14 cellular contexts compared by ENCODE assay signal in the genomic region with DNA sequence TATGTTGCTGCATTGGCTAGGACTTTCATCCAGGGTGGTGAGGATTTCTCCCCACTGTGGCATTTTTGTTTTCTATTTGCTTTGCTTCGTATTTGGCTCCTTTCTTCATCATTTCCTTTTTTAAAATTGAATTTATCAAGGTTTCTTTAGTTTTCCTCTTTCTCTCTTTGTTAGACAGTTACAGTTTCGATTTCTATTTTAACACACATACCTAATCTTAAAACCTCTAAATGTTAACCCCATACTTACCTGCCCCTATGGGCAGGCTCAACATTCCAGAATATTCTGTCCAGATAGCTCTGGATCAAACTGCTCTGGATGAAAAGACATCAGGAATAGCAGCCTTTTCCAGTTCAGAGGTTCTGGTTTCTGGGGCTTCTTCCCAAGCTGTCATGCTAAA. TPM values are rescaled to one million over a fixed set of nuclear protein-coding genes. Genes with fewer than 3 reads are reported as not detected.
DNase-seq lines count a peak whose midpoint lies in the region; ATAC-seq and TF ChIP-seq lines count a peak whose summit lies in the region.
"Had no signal": no experiment of that assay in that cellular context is flagged by ENCODE, and none has a peak within 500 bp of the region (broad histone marks: within the 10 kb centered on the region; RNA-seq: fewer than 3 reads in every experiment).

No MANE protein-coding gene starts in this region.

- H3K27me3 ChIP-seq in MM.1S (replicated peaks; ENCODE audit: insufficient read depth, low read length) = no peaks in the 10 kb centered on the region
- no peaks in the 10 kb centered on the region for H3K27me3 ChIP-seq in naive thymus-derived CD4-positive, alpha-beta T cell (ENCODE audit: control insufficient read depth in 2 of 2, insufficient read depth in 2 of 2, low read length in 2 of 2)
- H3K27me3 ChIP-seq: right lobe of liver, thyroid gland had no signal

- CTCF ChIA-PET in naive thymus-derived CD4-positive, alpha-beta T cell (lab: Charles Lee) = interaction anchor here (1.2 to 1.4 kb wide), 2 partner anchors 17 to 86 kb away, joined by 4 read pairs; no protein-coding TSS in a partner anchor

- H3K36me3 Mint-ChIP-seq in T-helper 1 cell treated with Interleukin-12 subunit alpha and Interleukin-12 subunit beta and Interleukin-4 antibody, amounts not matched to agents 30 μg/mL and 1 μg/mL, for 36 hours (ENCODE audit: low read depth) = peaks cover 2% of the 10 kb centered on the region
- H3K36me3 Mint-ChIP-seq in naive thymus-derived CD4-positive, alpha-beta T cell = peaks cover 0 to 14% (median 0%) of the 10 kb centered on the region in 5 donors

- H3K9me2 ChIP-seq in MM.1S (replicated peaks; ENCODE audit: insufficient read depth, low read length) = no peaks in the 10 kb centered on the region

- no peak for DNase-seq in T-helper 1 cell
- peak; percentile 64 for DNase-seq in MM.1S
- peak in 4 of 9 donors; percentile 12 to 28 (median 13) for DNase-seq in naive thymus-derived CD4-positive, alpha-beta T cell
- no peak for DNase-seq in substantia nigra (lab: John Stamatoyannopoulos, UW)
- DNase-seq in HK-2 (ENCODE audit: unreplicated experiment) = no peak
- no peak for DNase-seq in SHP77 treated with DMSO at 0.1 percent for 48 hours (lab: John Stamatoyannopoulos, UW)
- DNase-seq: anterior cingulate cortex, right lobe of liver, thyroid gland had no signal

- TF ChIP-seq CTCF in MM.1S (IDR thresholded peaks at IDR 0.05; ENCODE audit: low read length) = no peak

- H3K4me3 Mint-ChIP-seq in T-helper 1 cell treated with Interleukin-12 subunit alpha and Interleukin-12 subunit beta and Interleukin-4 antibody, amounts not matched to agents 30 μg/mL and 1 μg/mL, for 36 hours = peak overlapping the region; percentile 84
- H3K4me3 Mint-ChIP-seq in naive thymus-derived CD4-positive, alpha-beta T cell = peak overlapping the region; percentile 71 to 93 (median 84)

- peaks cover 28% of the 10 kb centered on the region for H3K4me1 Mint-ChIP-seq in T-helper 1 cell treated with Interleukin-12 subunit alpha and Interleukin-12 subunit beta and Interleukin-4 antibody, amounts not matched to agents 30 μg/mL and 1 μg/mL, for 36 hours (ENCODE audit: low read depth)
- peaks cover 15 to 45% (median 37%) of the 10 kb centered on the region in 7 donors for H3K4me1 Mint-ChIP-seq in naive thymus-derived CD4-positive, alpha-beta T cell

- peaks cover 26% of the 10 kb centered on the region for H3K4me1 ChIP-seq in MM.1S (ENCODE audit: low read length)
- H3K4me1 ChIP-seq in naive thymus-derived CD4-positive, alpha-beta T cell (ENCODE audit: control insufficient read depth in 2 of 2, insufficient read depth in 2 of 2, low read length in 2 of 2) = peaks cover 5 to 19% of the 10 kb centered on the region in 2 donors
- H3K4me1 ChIP-seq: right lobe of liver had no signal

- no peaks in the 10 kb centered on the region for H3K79me2 ChIP-seq in MM.1S (ENCODE audit: low read length)

- POLR2A ChIA-PET in naive thymus-derived CD4-positive, alpha-beta T cell (lab: Charles Lee) = interaction anchor here (0.6 to 1.7 kb wide), 3 partner anchors 34 to 76 kb away, joined by 3 to 5 read pairs (median 4); no protein-coding TSS in a partner anchor

- H3K9me3 ChIP-seq in MM.1S (replicated peaks; ENCODE audit: insufficient read depth, low read length) = no peaks in the 10 kb centered on the region
- H3K9me3 ChIP-seq in naive thymus-derived CD4-positive, alpha-beta T cell (ENCODE audit: control insufficient read depth in 2 of 3, low read length in 3 of 3) = no peaks in the 10 kb centered on the region
- H3K9me3 ChIP-seq: right lobe of liver, thyroid gland had no signal

- H3F3A ChIP-seq in MM.1S (ENCODE audit: insufficient read depth, low read length) = peaks cover 10% of the 10 kb centered on the region

- H3K27ac ChIP-seq in MM.1S (ENCODE audit: low read length) (peak overlapping the region; percentile 87), substantia nigra (ENCODE audit: low read depth, low read length, poor library complexity, severe bottlenecking) (no peak overlapping the region)
- peak overlapping the region; percentile 70 for H3K27ac ChIP-seq in naive thymus-derived CD4-positive, alpha-beta T cell (ENCODE audit: low read depth, low read length)
- H3K27ac ChIP-seq: right lobe of liver, thyroid gland had no signal

- H3K9me3 Mint-ChIP-seq in T-helper 1 cell treated with Interleukin-12 subunit alpha and Interleukin-12 subunit beta and Interleukin-4 antibody, amounts not matched to agents 30 μg/mL and 1 μg/mL, for 36 hours = peaks cover 4% of the 10 kb centered on the region
- peaks cover 0 to 6% (median 0%) of the 10 kb centered on the region in 11 donors for H3K9me3 Mint-ChIP-seq in naive thymus-derived CD4-positive, alpha-beta T cell

- H3K36me3 ChIP-seq in MM.1S (replicated peaks; ENCODE audit: insufficient read depth, low read length) = no peaks in the 10 kb centered on the region
- no peaks in the 10 kb centered on the region for H3K36me3 ChIP-seq in naive thymus-derived CD4-positive, alpha-beta T cell (ENCODE audit: control insufficient read depth in 2 of 3, insufficient read depth in 3 of 3, low read length in 3 of 3)
- H3K36me3 ChIP-seq: right lobe of liver, thyroid gland had no signal

- peak; percentile 79 for ATAC-seq in GM21390 (IDR thresholded peaks at IDR 0.05; ENCODE audit: unreplicated experiment)
- peak; percentile 41 for ATAC-seq in naive thymus-derived CD4-positive, alpha-beta T cell
- ATAC-seq: right lobe of liver had no signal

- peak overlapping the region; percentile 6 for H2AFZ ChIP-seq in MM.1S (ENCODE audit: low read length)

- peaks cover 3% of the 10 kb centered on the region for H3K27me3 Mint-ChIP-seq in T-helper 1 cell treated with Interleukin-12 subunit alpha and Interleukin-12 subunit beta and Interleukin-4 antibody, amounts not matched to agents 30 μg/mL and 1 μg/mL, for 36 hours (ENCODE audit: low read depth)
- H3K27me3 Mint-ChIP-seq in naive thymus-derived CD4-positive, alpha-beta T cell = peaks cover 0 to 5% (median 0%) of the 10 kb centered on the region in 5 donors

- H3K4me2 ChIP-seq in MM.1S (ENCODE audit: low read depth, low read length) = peak overlapping the region; percentile 56

- intact Hi-C loops in naive thymus-derived CD4-positive, alpha-beta T cell (cut with micrococcal nuclease) = loop anchor here (1.0 kb wide), 3 partner anchors 30 to 85 kb away; no protein-coding TSS in a partner anchor

- peak overlapping the region; percentile 47 for H3K4me3 ChIP-seq in MM.1S (ENCODE audit: low read length)
- H3K4me3 ChIP-seq in naive thymus-derived CD4-positive, alpha-beta T cell (ENCODE audit: low read length) = peak overlapping the region; percentile 35
- H3K4me3 ChIP-seq: right lobe of liver, thyroid gland had no signal

- H3K27ac Mint-ChIP-seq in T-helper 1 cell treated with Interleukin-12 subunit alpha and Interleukin-12 subunit beta and Interleukin-4 antibody, amounts not matched to agents 30 μg/mL and 1 μg/mL, for 36 hours = peak overlapping the region; percentile 96
- H3K27ac Mint-ChIP-seq in naive thymus-derived CD4-positive, alpha-beta T cell = peak overlapping the region; percentile 92 to 99 (median 96)

- H3K9ac ChIP-seq in MM.1S (ENCODE audit: low read length) = peak overlapping the region; percentile 53

- H4K20me1 ChIP-seq in MM.1S (ENCODE audit: insufficient read depth, low read length) = no peaks in the 10 kb centered on the region

RNA-seq across cellular contexts. Expression of a gene that starts 49.2 kb away (rescaled TPM):
- total RNA-seq in naive thymus-derived CD4-positive, alpha-beta T cell = not detected
- not detected for polyA plus RNA-seq in naive thymus-derived CD4-positive, alpha-beta T cell
- total RNA-seq: A172, HT-29, thyroid gland had no signal
- polyA plus RNA-seq: keratinocyte had no signal
